12 cellular contexts compared by ENCODE assay signal in the genomic region with DNA sequence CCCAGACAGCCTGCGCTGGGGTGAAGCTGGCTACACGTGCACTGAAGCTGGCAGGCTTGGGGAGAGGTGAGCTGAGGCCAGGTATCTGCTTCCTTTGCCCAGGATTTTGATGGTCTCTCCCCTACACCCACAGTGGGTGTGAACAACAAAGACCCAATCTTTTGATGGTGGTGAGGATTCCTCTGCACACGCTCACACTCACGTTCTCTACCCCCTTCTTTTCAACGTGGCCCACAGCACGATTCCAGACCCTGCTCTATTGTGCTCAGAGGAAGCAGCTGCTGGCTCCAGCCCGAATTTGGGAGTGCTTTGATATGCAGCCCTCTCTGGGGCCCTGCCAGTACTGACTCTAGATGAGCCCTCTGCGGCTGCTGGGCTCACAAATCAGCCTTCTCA. TPM values are rescaled to one million over a fixed set of nuclear protein-coding genes. Genes with fewer than 3 reads are reported as not detected.
DNase-seq lines count a peak whose midpoint lies in the region; ATAC-seq and TF ChIP-seq lines count a peak whose summit lies in the region.
"Had no signal": no experiment of that assay in that cellular context is flagged by ENCODE, and none has a peak within 500 bp of the region (broad histone marks: within the 10 kb centered on the region; RNA-seq: fewer than 3 reads in every experiment).

No MANE protein-coding gene starts in this region.

- H3K27me3 ChIP-seq in adrenal gland (no peaks in the 10 kb centered on the region), right cardiac atrium (ENCODE audit: control insufficient read depth, insufficient read depth) (no peaks in the 10 kb centered on the region), psoas muscle (ENCODE audit: insufficient read depth in 3 of 3, low read length in 2 of 3) (no peaks in the 10 kb centered on the region)

- no peaks in the 10 kb centered on the region for H3K36me3 Mint-ChIP-seq in naive thymus-derived CD8-positive, alpha-beta T cell
- H3K36me3 Mint-ChIP-seq in T-helper 17 cell (ENCODE audit: low read depth) = peaks cover 11% of the 10 kb centered on the region

- TF ChIP-seq CTCF in adrenal gland (IDR thresholded peaks at IDR 0.05) (no peak), psoas muscle (IDR thresholded peaks at IDR 0.05) (no peak)

- POLR2A ChIA-PET in naive thymus-derived CD8-positive, alpha-beta T cell (lab: Charles Lee) = no interaction called here

- H3K27ac ChIP-seq in adrenal gland = peak overlapping the region in 3 of 5 donors; percentile 39 to 93 (median 80)
- peak overlapping the region; percentile 84 for H3K27ac ChIP-seq in right cardiac atrium (ENCODE audit: low read length)
- H3K27ac ChIP-seq in psoas muscle = peak overlapping the region; percentile 48
- H3K27ac ChIP-seq: PC-9 had no signal

- no peaks in the 10 kb centered on the region for H3K9me3 Mint-ChIP-seq in naive thymus-derived CD8-positive, alpha-beta T cell
- H3K9me3 Mint-ChIP-seq: activated CD4-positive, alpha-beta memory T cell treated with anti-CD3 and anti-CD28 coated beads, Interleukin-2, amount 10 ng/mL, durations not matched to agents 7 days and 5 days; central memory CD8-positive, alpha-beta T cell had no signal

- H3K4me1 ChIP-seq in adrenal gland (replicated peaks in 1 of 2) = peaks cover 39 to 70% of the 10 kb centered on the region in 2 donors
- H3K4me1 ChIP-seq in right cardiac atrium (ENCODE audit: control insufficient read depth, insufficient read depth, low read length) = peaks cover 10% of the 10 kb centered on the region
- H3K4me1 ChIP-seq in psoas muscle = peaks cover 42% of the 10 kb centered on the region

- TF ChIP-seq POLR2A in adrenal gland (IDR thresholded peaks at IDR 0.05) = peak in 1 of 2 donors; percentile 33

- peaks cover 3 to 38% (median 21%) of the 10 kb centered on the region in 5 donors for H3K27me3 Mint-ChIP-seq in naive thymus-derived CD8-positive, alpha-beta T cell
- peaks cover 49% of the 10 kb centered on the region for H3K27me3 Mint-ChIP-seq in T-helper 17 cell

- DNase-seq in ELF-1 (ENCODE audit: low read depth, low spot score) (peak; percentile 84), adrenal gland (peak in 6 of 7 donors; percentile 62 to 80 (median 70)), right cardiac atrium (peak; percentile 78 to 91 (median 83)), psoas muscle (peak; percentile 58 to 68), left lobe of liver (ENCODE audit: low spot score) (no peak), T-helper 17 cell (no peak), ecto neural progenitor cell (ENCODE audit: low spot score) (no peak)
- no peak for DNase-seq in naive thymus-derived CD8-positive, alpha-beta T cell
- DNase-seq: activated CD4-positive, alpha-beta memory T cell treated with anti-CD3 and anti-CD28 coated beads, Interleukin-2, amount 10 ng/mL, durations not matched to agents 7 days and 5 days; KG1 had no signal

- H3K4me3 ChIP-seq in adrenal gland (no peak overlapping the region), right cardiac atrium (ENCODE audit: low read length) (no peak overlapping the region), psoas muscle (peak overlapping the region; percentile 22)
- H3K4me3 ChIP-seq: PC-9 had no signal

- intact Hi-C loops in adrenal gland (cut with DNase I) = no loop called here
- intact Hi-C loops in right cardiac atrium (cut with DNase I) = no loop called here
- intact Hi-C loops in psoas muscle (cut with DNase I) = loop anchor here in 1 of 2 donors (10.0 kb wide), 1 partner anchor 260 kb away; no protein-coding TSS in a partner anchor

- H3K36me3 ChIP-seq in adrenal gland (replicated peaks in 1 of 2) (peaks cover 0 to 9% of the 10 kb centered on the region in 2 donors), psoas muscle (ENCODE audit: insufficient read depth in 1 of 2, low read depth in 1 of 2) (no peaks in the 10 kb centered on the region)

- H3K4me3 Mint-ChIP-seq in naive thymus-derived CD8-positive, alpha-beta T cell = peak overlapping the region in 4 of 10 donors; percentile 10 to 38 (median 28)
- no peak overlapping the region for H3K4me3 Mint-ChIP-seq in T-helper 17 cell
- H3K4me3 Mint-ChIP-seq: activated CD4-positive, alpha-beta memory T cell treated with anti-CD3 and anti-CD28 coated beads, Interleukin-2, amount 10 ng/mL, durations not matched to agents 7 days and 5 days; central memory CD8-positive, alpha-beta T cell had no signal

- H3K4me1 Mint-ChIP-seq in naive thymus-derived CD8-positive, alpha-beta T cell = peaks cover 10 to 37% (median 32%) of the 10 kb centered on the region in 4 donors
- H3K4me1 Mint-ChIP-seq in T-helper 17 cell = peaks cover 11% of the 10 kb centered on the region

- H3K9me3 ChIP-seq in adrenal gland (replicated peaks in 1 of 3) (no peaks in the 10 kb centered on the region), right cardiac atrium (ENCODE audit: control insufficient read depth, low read length) (no peaks in the 10 kb centered on the region), psoas muscle (no peaks in the 10 kb centered on the region), T-helper 17 cell (ENCODE audit: control insufficient read depth, low read length, poor library complexity, severe bottlenecking) (no peaks in the 10 kb centered on the region)

- ATAC-seq in right cardiac atrium (peak; percentile 62 to 68), psoas muscle (peak in 3 of 4 donors; percentile 44 to 63 (median 60)), left lobe of liver (no peak), T-helper 17 cell (no peak)
- ATAC-seq in naive thymus-derived CD8-positive, alpha-beta T cell = no peak

- peak overlapping the region in 5 of 10 donors; percentile 12 to 81 (median 69) for H3K27ac Mint-ChIP-seq in naive thymus-derived CD8-positive, alpha-beta T cell
- no peak overlapping the region for H3K27ac Mint-ChIP-seq in T-helper 17 cell
- H3K27ac Mint-ChIP-seq: activated CD4-positive, alpha-beta memory T cell treated with anti-CD3 and anti-CD28 coated beads, Interleukin-2, amount 10 ng/mL, durations not matched to agents 7 days and 5 days had no signal

- WGBS in adrenal gland, 4 donors = 30 to 42% (median 38%) methylated on average over 4 to 8 of the region's 8 CpGs
- 20% methylated on average over 8 of the region's 8 CpGs for WGBS in right cardiac atrium
- WGBS in psoas muscle, 3 donors = 14 to 18% (median 15%) methylated on average over 8 of the region's 8 CpGs

RNA-seq across cellular contexts. Expression of gene CD9, which starts 4.9 kb away (rescaled TPM):
- 100 to 1,000 TPM; 165 to 461 (median 322) TPM for total RNA-seq in adrenal gland
- polyA plus RNA-seq in adrenal gland = 100 to 1,000 TPM in 2 of 3 donors, 10 to 100 TPM in 1; 66.3 to 244 (median 139) TPM
- total RNA-seq in right cardiac atrium = 100 to 1,000 TPM; 117 to 248 (median 134) TPM
- polyA plus RNA-seq in right cardiac atrium = 212 TPM
- 10 to 100 TPM; 23.0 to 40.2 (median 30.6) TPM for total RNA-seq in psoas muscle
- polyA plus RNA-seq in psoas muscle = 10 to 100 TPM; 26.1 to 90.9 (median 45.4) TPM
- 21.2 TPM for total RNA-seq in left lobe of liver
- 10 to 100 TPM in 1 of 2 experiments, 1 to 10 TPM in 1; 7.9 to 11.7 TPM for total RNA-seq in naive thymus-derived CD8-positive, alpha-beta T cell
- 10 to 100 TPM; 23.4 to 43.4 (median 41.7) TPM for polyA plus RNA-seq in naive thymus-derived CD8-positive, alpha-beta T cell
- 10 to 100 TPM in 1 of 2 donors, 1 to 10 TPM in 1; 2.4 to 28.0 TPM for total RNA-seq in T-helper 17 cell

Comparison
In these comparisons a context has a peak if more than half of its experiments do, and no peak if none do; other contexts are left out.
1. DNase-seq: peak in ELF-1 (single experiment), adrenal gland (6 of 7), right cardiac atrium (3 of 3) and psoas muscle (2 of 2); none in left lobe of liver (single experiment), naive thymus-derived CD8-positive, alpha-beta T cell (0 of 10), T-helper 17 cell (0 of 3) and ecto neural progenitor cell (single experiment).
2. ATAC-seq: peak in right cardiac atrium (2 of 2) and psoas muscle (3 of 4); none in left lobe of liver (single experiment), naive thymus-derived CD8-positive, alpha-beta T cell (0 of 2) and T-helper 17 cell (single experiment).
3. Peak in every context shown above with its lines, with median percentiles within 50 percentile points of each other: H3K27ac ChIP-seq.